ENCODE assay signal across 21 cellular contexts in the genomic region with DNA sequence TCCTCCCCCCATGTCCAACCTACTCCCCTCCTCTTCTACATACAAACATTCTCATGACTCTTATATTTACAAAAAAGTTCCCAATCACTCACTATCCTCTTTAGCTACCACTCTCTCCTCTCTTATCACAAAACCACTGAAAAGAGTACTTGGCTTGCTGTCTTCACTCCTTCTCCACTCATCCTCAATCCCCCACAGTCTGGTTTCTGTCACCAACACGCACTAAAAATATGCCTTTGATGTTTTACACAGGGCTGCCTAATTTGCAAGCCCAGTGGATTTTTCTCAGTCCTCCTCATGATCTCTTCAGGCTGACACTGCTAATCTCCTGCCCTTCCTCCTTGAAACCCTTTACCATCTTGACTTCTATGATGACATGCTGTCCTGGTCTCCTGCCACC.
DNase-seq lines count a peak whose midpoint lies in the region; ATAC-seq and TF ChIP-seq lines count a peak whose summit lies in the region.
"Had no signal": no experiment of that assay in that cellular context is flagged by ENCODE, and none has a peak within 500 bp of the region (broad histone marks: within the 10 kb centered on the region; RNA-seq: fewer than 3 reads in every experiment).

No MANE protein-coding gene starts in this region.

- peaks cover 99% of the 10 kb centered on the region for H3K4me1 ChIP-seq in left ventricle myocardium inferior
- peaks cover 95% of the 10 kb centered on the region for H3K4me1 ChIP-seq in muscle layer of colon (ENCODE audit: insufficient read depth, low read length)
- peaks cover 90% of the 10 kb centered on the region for H3K4me1 ChIP-seq in stomach smooth muscle (ENCODE audit: control insufficient read depth, insufficient read depth, low read length)
- H3K4me1 ChIP-seq in upper lobe of right lung, result peaks cover 82% of the 10 kb centered on the region
- H3K4me1 ChIP-seq in aorta (ENCODE audit: control insufficient read depth in 1 of 2, insufficient read depth in 2 of 2, low read length in 2 of 2), result peaks cover 0 to 8% of the 10 kb centered on the region in 2 donors

- H3K27ac Mint-ChIP-seq in type B pancreatic cell, result no peak overlapping the region
- H3K27ac Mint-ChIP-seq: CD4-positive, alpha-beta T cell; HFFc6 had no signal

- ATAC-seq in upper lobe of right lung, result no peak
- ATAC-seq in aorta (ENCODE audit: low FRiP score), result no peak
- no peak for ATAC-seq in HG03520 (IDR thresholded peaks at IDR 0.05; ENCODE audit: unreplicated experiment)
- ATAC-seq: HepG2 had no signal

- H3K4me1 Mint-ChIP-seq in type B pancreatic cell (ENCODE audit: unreplicated experiment), result peaks cover under 1% of the 10 kb centered on the region

- H3K36me3 Mint-ChIP-seq in type B pancreatic cell, result peaks cover 12% of the 10 kb centered on the region

- H3K9me3 Mint-ChIP-seq in type B pancreatic cell, result no peaks in the 10 kb centered on the region
- H3K9me3 Mint-ChIP-seq: CD4-positive, alpha-beta T cell; HFFc6 had no signal

- H3K4me3 ChIP-seq in coronary artery (no peak overlapping the region), left ventricle myocardium inferior (peak overlapping the region; percentile 3), muscle layer of colon (ENCODE audit: low read depth in 1 of 2, low read length in 2 of 2) (no peak overlapping the region), stomach smooth muscle (ENCODE audit: low read length in 2 of 2) (no peak overlapping the region), upper lobe of right lung (no peak overlapping the region), aorta (ENCODE audit: low read length in 2 of 2) (no peak overlapping the region)

- H3K36me3 ChIP-seq in left ventricle myocardium inferior (peaks cover 61% of the 10 kb centered on the region), muscle layer of colon (ENCODE audit: insufficient read depth, low read length) (peaks cover 97% of the 10 kb centered on the region), stomach smooth muscle (ENCODE audit: control insufficient read depth in 2 of 2, insufficient read depth in 2 of 2, low read length in 2 of 2) (peaks cover 68 to 70% of the 10 kb centered on the region in 2 donors), upper lobe of right lung (peaks cover 78% of the 10 kb centered on the region), aorta (ENCODE audit: control insufficient read depth in 1 of 2, insufficient read depth in 2 of 2, low read length in 1 of 2) (peaks cover 15 to 30% of the 10 kb centered on the region in 2 donors)

- H3K9me3 ChIP-seq in left ventricle myocardium inferior (replicated peaks) (peaks cover 15% of the 10 kb centered on the region), muscle layer of colon (ENCODE audit: low read length) (peaks cover 7% of the 10 kb centered on the region), stomach smooth muscle (ENCODE audit: control insufficient read depth in 2 of 2, low read length in 2 of 2) (no peaks in the 10 kb centered on the region), upper lobe of right lung (no peaks in the 10 kb centered on the region), aorta (ENCODE audit: control insufficient read depth, low read length) (no peaks in the 10 kb centered on the region)

- no peaks in the 10 kb centered on the region for H3K27me3 Mint-ChIP-seq in type B pancreatic cell
- H3K27me3 Mint-ChIP-seq: CD4-positive, alpha-beta T cell had no signal

- TF ChIP-seq CTCF in coronary artery (IDR thresholded peaks at IDR 0.05) (no peak), left ventricle myocardium inferior (IDR thresholded peaks at IDR 0.05; ENCODE audit: borderline replicate concordance) (no peak), upper lobe of right lung (IDR thresholded peaks at IDR 0.05) (no peak), type B pancreatic cell (conservative IDR thresholded peaks at IDR 0.05) (no peak)

- peak overlapping the region; percentile 28 to 97 for H3K27ac ChIP-seq in coronary artery
- H3K27ac ChIP-seq in left ventricle myocardium inferior (replicated peaks), result peak overlapping the region; percentile 95
- H3K27ac ChIP-seq in muscle layer of colon (ENCODE audit: low read depth, low read length), result peak overlapping the region; percentile 28
- H3K27ac ChIP-seq in stomach smooth muscle (ENCODE audit: low read length), result peak overlapping the region; percentile 90
- H3K27ac ChIP-seq in upper lobe of right lung, result no peak overlapping the region
- H3K27ac ChIP-seq in aorta (ENCODE audit: low read depth in 1 of 2, low read length in 2 of 2), result no peak overlapping the region

- H3K27me3 ChIP-seq in left ventricle myocardium inferior (ENCODE audit: low read depth) (no peaks in the 10 kb centered on the region), muscle layer of colon (ENCODE audit: control insufficient read depth in 1 of 2, insufficient read depth in 2 of 2, low read length in 2 of 2) (no peaks in the 10 kb centered on the region), stomach smooth muscle (ENCODE audit: control insufficient read depth in 1 of 2, insufficient read depth in 2 of 2, low read length in 2 of 2) (no peaks in the 10 kb centered on the region), upper lobe of right lung (no peaks in the 10 kb centered on the region), aorta (ENCODE audit: control insufficient read depth in 1 of 2, insufficient read depth in 2 of 2, low read length in 1 of 2) (no peaks in the 10 kb centered on the region)

- DNase-seq in coronary artery (ENCODE audit: low spot score) (no peak), left ventricle myocardium inferior (no peak), upper lobe of right lung (no peak), aorta (no peak), type B pancreatic cell (ENCODE audit: extremely low spot score, unreplicated experiment) (no peak)
- DNase-seq: ACHN; CD4-positive, alpha-beta T cell; DND-41; GF-D8; GOT3; HFFc6; Karpas-422; MM.1S; NCI-H1105; NCI-H187 treated with DMSO at 0.1 percent for 48 hours; NCI-H2171; NCI-H82 had no signal

- intact Hi-C loops in left ventricle myocardium inferior (cut with micrococcal nuclease), result no loop called here
- intact Hi-C loops in upper lobe of right lung (cut with DNase I), result no loop called here
- intact Hi-C loops in aorta (cut with DNase I), result no loop called here

- H3K9ac ChIP-seq in muscle layer of colon (ENCODE audit: low read length), result no peak overlapping the region
- peak overlapping the region in 1 of 2 donors; percentile 9 for H3K9ac ChIP-seq in stomach smooth muscle (ENCODE audit: low read length in 2 of 2)

- 41 to 52% methylated on average over 1 of the region's 1 CpG for WGBS in aorta, 2 donors

- H3K4me3 Mint-ChIP-seq in type B pancreatic cell, result no peak overlapping the region
- H3K4me3 Mint-ChIP-seq: CD4-positive, alpha-beta T cell; HFFc6 had no signal

Comparison
In these comparisons a context has a peak if more than half of its experiments do, and no peak if none do; other contexts are left out.
1. H3K27ac ChIP-seq: peak in coronary artery (2 of 2), left ventricle myocardium inferior (single experiment), muscle layer of colon (single experiment) and stomach smooth muscle (single experiment); none in upper lobe of right lung (single experiment) and aorta (0 of 2).